Comparison of ENCODE assay signal across 1 cellular context in the genomic region with DNA sequence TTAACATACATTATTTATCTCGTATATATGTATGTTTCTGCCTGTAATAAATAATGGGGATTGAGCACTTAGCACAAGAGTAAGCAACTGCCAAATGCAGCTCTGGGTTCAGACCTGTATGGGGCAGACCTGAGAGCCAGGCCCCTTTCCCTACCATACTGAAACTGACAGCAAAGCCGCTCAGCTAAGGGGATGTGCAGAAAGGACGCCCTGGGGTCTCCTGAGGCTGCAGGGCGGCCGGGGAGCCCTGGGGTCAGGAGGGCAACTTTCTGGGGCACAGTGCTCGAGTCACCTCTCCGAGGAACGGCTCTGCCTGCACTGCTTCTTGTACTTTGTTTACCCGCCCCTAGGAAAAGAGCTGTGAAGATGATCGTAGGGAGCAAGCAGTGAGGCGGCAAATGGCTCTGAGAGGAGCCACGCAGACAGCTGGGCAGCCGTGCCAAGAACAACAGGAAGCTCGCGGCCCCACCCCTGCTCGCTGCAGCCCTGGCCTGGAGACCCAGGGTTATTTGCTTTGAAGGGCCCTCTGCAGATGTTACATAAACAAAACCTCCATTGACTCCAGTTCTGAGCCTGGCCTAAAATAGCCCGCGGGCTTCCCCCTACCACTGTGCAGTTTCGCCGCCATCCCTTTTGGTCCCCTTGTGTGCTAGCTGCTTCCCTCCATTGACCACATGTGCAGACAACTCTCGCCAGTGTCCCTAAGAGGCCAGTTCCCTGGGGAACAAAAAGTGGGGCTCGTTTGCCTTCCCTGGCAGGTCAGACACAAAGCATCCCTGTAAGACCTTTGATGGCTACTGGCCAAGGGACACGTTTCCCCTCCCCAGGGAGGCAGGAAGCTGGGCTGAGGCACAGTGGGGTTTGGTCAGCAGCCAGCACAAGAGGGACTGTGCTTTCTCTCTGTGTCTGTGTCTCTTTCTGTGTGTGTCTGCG.
TF ChIP-seq lines count a peak whose summit lies in the region.

No MANE protein-coding gene starts in this region.

TF ChIP-seq in HepG2, 621 proteins besides CTCF, POLR2A, EP300 and RAD21 (continued from another document and continues in another):
- TF ChIP-seq SKI (IDR thresholded peaks at IDR 0.05; ENCODE audit: partially characterized antibody) (no peak), ZBTB38 (CRISPR knock-in tag; IDR thresholded peaks at IDR 0.05) (no peak), ZFP90 (CRISPR knock-in tag; IDR thresholded peaks at IDR 0.05; ENCODE audit: borderline replicate concordance) (no peak), TBX3 (IDR thresholded peaks at IDR 0.05; ENCODE audit: borderline replicate concordance) (no peak), ZNF296 (CRISPR knock-in tag; conservative IDR thresholded peaks at IDR 0.05) (no peak), MTF2 (CRISPR knock-in tag; IDR thresholded peaks at IDR 0.05; ENCODE audit: borderline replicate concordance) (no peak), SMARCC2 (IDR thresholded peaks at IDR 0.05) (no peak), ZFP36 (IDR thresholded peaks at IDR 0.05; ENCODE audit: borderline replicate concordance, low read depth, low read length, partially characterized antibody) (no peak), ZNF225 (CRISPR knock-in tag; IDR thresholded peaks at IDR 0.05) (no peak), GFI1 (CRISPR knock-in tag; IDR thresholded peaks at IDR 0.05; ENCODE audit: borderline replicate concordance) (no peak), FOXJ3 (CRISPR knock-in tag; IDR thresholded peaks at IDR 0.05; ENCODE audit: borderline replicate concordance) (no peak), RBM22 (optimal IDR thresholded peaks at IDR 0.05; ENCODE audit: low read length) (no peak), SRSF1 (optimal IDR thresholded peaks at IDR 0.05; ENCODE audit: low read depth, low read length) (no peak), ZNF431 (CRISPR knock-in tag; IDR thresholded peaks at IDR 0.05; ENCODE audit: borderline replicate concordance, low read depth) (no peak), ZNF12 (CRISPR knock-in tag; IDR thresholded peaks at IDR 0.05) (no peak), ERF (CRISPR knock-in tag; IDR thresholded peaks at IDR 0.05) (peak; percentile 54; the same call in 1 of the 2 replicates), ZKSCAN5 (CRISPR knock-in tag; IDR thresholded peaks at IDR 0.05) (no peak), POGZ (CRISPR knock-in tag; IDR thresholded peaks at IDR 0.05) (peak; percentile 32; the same call in 1 of the 2 replicates), ZFP36L1 (CRISPR knock-in tag; IDR thresholded peaks at IDR 0.05) (no peak), HHEX (CRISPR knock-in tag; IDR thresholded peaks at IDR 0.05) (no peak), GABPB1 (CRISPR knock-in tag; IDR thresholded peaks at IDR 0.05) (peak; percentile 73), ZNF562 (CRISPR knock-in tag; IDR thresholded peaks at IDR 0.05; ENCODE audit: borderline replicate concordance) (no peak), PLRG1 (conservative IDR thresholded peaks at IDR 0.05) (no peak), POLR2AphosphoS5 (IDR thresholded peaks at IDR 0.05; ENCODE audit: low read depth, low read length) (no peak), ONECUT2 (CRISPR knock-in tag; IDR thresholded peaks at IDR 0.05) (no peak), MIER2 (CRISPR knock-in tag; IDR thresholded peaks at IDR 0.05) (no peak), U2AF2 (IDR thresholded peaks at IDR 0.05; ENCODE audit: low read depth, low read length) (no peak)
- TF ChIP-seq, protein P1, sequence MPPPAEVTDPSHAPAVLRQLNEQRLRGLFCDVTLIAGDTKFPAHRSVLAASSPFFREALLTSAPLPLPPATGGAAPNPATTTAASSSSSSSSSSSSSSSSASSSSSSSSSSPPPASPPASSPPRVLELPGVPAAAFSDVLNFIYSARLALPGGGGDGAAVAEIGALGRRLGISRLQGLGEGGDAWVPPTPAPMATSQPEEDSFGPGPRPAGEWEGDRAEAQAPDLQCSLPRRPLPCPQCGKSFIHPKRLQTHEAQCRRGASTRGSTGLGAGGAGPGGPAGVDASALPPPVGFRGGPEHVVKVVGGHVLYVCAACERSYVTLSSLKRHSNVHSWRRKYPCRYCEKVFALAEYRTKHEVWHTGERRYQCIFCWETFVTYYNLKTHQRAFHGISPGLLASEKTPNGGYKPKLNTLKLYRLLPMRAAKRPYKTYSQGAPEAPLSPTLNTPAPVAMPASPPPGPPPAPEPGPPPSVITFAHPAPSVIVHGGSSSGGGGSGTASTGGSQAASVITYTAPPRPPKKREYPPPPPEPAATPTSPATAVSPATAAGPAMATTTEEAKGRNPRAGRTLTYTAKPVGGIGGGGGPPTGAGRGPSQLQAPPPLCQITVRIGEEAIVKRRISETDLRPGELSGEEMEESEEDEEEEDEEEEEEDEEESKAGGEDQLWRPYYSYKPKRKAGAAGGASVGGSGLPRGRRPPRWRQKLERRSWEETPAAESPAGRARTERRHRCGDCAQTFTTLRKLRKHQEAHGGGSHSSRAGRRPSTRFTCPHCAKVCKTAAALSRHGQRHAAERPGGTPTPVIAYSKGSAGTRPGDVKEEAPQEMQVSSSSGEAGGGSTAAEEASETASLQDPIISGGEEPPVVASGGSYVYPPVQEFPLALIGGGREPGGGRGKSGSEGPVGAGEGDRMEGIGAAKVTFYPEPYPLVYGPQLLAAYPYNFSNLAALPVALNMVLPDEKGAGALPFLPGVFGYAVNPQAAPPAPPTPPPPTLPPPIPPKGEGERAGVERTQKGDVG (CRISPR knock-in tag; IDR thresholded peaks at IDR 0.05; ENCODE audit: borderline replicate concordance), result no peak
- TF ChIP-seq, protein P2, sequence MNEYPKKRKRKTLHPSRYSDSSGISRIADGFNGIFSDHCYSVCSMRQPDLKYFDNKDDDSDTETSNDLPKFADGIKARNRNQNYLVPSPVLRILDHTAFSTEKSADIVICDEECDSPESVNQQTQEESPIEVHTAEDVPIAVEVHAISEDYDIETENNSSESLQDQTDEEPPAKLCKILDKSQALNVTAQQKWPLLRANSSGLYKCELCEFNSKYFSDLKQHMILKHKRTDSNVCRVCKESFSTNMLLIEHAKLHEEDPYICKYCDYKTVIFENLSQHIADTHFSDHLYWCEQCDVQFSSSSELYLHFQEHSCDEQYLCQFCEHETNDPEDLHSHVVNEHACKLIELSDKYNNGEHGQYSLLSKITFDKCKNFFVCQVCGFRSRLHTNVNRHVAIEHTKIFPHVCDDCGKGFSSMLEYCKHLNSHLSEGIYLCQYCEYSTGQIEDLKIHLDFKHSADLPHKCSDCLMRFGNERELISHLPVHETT (CRISPR knock-in tag; conservative IDR thresholded peaks at IDR 0.05), result no peak
- TF ChIP-seq, protein P3, sequence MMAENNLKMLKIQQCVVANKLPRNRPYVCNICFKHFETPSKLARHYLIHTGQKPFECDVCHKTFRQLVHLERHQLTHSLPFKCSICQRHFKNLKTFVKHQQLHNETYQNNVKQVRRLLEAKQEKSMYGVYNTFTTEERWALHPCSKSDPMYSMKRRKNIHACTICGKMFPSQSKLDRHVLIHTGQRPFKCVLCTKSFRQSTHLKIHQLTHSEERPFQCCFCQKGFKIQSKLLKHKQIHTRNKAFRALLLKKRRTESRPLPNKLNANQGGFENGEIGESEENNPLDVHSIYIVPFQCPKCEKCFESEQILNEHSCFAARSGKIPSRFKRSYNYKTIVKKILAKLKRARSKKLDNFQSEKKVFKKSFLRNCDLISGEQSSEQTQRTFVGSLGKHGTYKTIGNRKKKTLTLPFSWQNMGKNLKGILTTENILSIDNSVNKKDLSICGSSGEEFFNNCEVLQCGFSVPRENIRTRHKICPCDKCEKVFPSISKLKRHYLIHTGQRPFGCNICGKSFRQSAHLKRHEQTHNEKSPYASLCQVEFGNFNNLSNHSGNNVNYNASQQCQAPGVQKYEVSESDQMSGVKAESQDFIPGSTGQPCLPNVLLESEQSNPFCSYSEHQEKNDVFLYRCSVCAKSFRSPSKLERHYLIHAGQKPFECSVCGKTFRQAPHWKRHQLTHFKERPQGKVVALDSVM (CRISPR knock-in tag; IDR thresholded peaks at IDR 0.05), result no peak
- TF ChIP-seq, protein P4, sequence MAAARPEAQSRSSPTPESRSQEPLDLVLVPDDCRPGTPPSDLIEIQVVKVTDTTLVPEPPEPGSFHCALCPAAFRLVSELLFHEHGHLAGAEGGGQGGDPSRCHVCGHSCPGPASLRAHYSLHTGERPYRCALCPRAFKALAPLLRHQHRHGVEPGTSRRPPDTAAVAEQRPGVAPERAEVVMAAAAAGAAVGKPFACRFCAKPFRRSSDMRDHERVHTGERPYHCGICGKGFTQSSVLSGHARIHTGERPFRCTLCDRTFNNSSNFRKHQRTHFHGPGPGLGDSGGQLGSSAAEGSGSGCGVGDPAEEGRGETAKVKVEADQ (CRISPR knock-in tag; IDR thresholded peaks at IDR 0.05; ENCODE audit: borderline replicate concordance), result no peak
- TF ChIP-seq, protein P5, sequence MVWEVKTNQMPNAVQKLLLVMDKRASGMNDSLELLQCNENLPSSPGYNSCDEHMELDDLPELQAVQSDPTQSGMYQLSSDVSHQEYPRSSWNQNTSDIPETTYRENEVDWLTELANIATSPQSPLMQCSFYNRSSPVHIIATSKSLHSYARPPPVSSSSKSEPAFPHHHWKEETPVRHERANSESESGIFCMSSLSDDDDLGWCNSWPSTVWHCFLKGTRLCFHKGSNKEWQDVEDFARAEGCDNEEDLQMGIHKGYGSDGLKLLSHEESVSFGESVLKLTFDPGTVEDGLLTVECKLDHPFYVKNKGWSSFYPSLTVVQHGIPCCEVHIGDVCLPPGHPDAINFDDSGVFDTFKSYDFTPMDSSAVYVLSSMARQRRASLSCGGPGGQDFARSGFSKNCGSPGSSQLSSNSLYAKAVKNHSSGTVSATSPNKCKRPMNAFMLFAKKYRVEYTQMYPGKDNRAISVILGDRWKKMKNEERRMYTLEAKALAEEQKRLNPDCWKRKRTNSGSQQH (CRISPR knock-in tag; IDR thresholded peaks at IDR 0.05; ENCODE audit: low read depth), result no peak
- TF ChIP-seq, protein P6, sequence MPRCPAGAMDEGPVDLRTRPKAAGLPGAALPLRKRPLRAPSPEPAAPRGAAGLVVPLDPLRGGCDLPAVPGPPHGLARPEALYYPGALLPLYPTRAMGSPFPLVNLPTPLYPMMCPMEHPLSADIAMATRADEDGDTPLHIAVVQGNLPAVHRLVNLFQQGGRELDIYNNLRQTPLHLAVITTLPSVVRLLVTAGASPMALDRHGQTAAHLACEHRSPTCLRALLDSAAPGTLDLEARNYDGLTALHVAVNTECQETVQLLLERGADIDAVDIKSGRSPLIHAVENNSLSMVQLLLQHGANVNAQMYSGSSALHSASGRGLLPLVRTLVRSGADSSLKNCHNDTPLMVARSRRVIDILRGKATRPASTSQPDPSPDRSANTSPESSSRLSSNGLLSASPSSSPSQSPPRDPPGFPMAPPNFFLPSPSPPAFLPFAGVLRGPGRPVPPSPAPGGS (CRISPR knock-in tag; IDR thresholded peaks at IDR 0.05), result peak; percentile 41; the same call in 1 of the 2 replicates
- TF ChIP-seq, protein P7, sequence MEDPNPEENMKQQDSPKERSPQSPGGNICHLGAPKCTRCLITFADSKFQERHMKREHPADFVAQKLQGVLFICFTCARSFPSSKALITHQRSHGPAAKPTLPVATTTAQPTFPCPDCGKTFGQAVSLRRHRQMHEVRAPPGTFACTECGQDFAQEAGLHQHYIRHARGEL (CRISPR knock-in tag; IDR thresholded peaks at IDR 0.05), result no peak
- TF ChIP-seq, protein P8, sequence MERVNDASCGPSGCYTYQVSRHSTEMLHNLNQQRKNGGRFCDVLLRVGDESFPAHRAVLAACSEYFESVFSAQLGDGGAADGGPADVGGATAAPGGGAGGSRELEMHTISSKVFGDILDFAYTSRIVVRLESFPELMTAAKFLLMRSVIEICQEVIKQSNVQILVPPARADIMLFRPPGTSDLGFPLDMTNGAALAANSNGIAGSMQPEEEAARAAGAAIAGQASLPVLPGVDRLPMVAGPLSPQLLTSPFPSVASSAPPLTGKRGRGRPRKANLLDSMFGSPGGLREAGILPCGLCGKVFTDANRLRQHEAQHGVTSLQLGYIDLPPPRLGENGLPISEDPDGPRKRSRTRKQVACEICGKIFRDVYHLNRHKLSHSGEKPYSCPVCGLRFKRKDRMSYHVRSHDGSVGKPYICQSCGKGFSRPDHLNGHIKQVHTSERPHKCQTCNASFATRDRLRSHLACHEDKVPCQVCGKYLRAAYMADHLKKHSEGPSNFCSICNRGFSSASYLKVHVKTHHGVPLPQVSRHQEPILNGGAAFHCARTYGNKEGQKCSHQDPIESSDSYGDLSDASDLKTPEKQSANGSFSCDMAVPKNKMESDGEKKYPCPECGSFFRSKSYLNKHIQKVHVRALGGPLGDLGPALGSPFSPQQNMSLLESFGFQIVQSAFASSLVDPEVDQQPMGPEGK (CRISPR knock-in tag; IDR thresholded peaks at IDR 0.05), result peak; percentile 10; the same call in 1 of the 2 replicates
- TF ChIP-seq, protein P9, sequence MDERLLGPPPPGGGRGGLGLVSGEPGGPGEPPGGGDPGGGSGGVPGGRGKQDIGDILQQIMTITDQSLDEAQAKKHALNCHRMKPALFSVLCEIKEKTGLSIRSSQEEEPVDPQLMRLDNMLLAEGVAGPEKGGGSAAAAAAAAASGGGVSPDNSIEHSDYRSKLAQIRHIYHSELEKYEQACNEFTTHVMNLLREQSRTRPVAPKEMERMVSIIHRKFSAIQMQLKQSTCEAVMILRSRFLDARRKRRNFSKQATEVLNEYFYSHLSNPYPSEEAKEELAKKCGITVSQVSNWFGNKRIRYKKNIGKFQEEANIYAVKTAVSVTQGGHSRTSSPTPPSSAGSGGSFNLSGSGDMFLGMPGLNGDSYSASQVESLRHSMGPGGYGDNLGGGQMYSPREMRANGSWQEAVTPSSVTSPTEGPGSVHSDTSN (CRISPR knock-in tag; IDR thresholded peaks at IDR 0.05), result no peak
- TF ChIP-seq, protein P10, sequence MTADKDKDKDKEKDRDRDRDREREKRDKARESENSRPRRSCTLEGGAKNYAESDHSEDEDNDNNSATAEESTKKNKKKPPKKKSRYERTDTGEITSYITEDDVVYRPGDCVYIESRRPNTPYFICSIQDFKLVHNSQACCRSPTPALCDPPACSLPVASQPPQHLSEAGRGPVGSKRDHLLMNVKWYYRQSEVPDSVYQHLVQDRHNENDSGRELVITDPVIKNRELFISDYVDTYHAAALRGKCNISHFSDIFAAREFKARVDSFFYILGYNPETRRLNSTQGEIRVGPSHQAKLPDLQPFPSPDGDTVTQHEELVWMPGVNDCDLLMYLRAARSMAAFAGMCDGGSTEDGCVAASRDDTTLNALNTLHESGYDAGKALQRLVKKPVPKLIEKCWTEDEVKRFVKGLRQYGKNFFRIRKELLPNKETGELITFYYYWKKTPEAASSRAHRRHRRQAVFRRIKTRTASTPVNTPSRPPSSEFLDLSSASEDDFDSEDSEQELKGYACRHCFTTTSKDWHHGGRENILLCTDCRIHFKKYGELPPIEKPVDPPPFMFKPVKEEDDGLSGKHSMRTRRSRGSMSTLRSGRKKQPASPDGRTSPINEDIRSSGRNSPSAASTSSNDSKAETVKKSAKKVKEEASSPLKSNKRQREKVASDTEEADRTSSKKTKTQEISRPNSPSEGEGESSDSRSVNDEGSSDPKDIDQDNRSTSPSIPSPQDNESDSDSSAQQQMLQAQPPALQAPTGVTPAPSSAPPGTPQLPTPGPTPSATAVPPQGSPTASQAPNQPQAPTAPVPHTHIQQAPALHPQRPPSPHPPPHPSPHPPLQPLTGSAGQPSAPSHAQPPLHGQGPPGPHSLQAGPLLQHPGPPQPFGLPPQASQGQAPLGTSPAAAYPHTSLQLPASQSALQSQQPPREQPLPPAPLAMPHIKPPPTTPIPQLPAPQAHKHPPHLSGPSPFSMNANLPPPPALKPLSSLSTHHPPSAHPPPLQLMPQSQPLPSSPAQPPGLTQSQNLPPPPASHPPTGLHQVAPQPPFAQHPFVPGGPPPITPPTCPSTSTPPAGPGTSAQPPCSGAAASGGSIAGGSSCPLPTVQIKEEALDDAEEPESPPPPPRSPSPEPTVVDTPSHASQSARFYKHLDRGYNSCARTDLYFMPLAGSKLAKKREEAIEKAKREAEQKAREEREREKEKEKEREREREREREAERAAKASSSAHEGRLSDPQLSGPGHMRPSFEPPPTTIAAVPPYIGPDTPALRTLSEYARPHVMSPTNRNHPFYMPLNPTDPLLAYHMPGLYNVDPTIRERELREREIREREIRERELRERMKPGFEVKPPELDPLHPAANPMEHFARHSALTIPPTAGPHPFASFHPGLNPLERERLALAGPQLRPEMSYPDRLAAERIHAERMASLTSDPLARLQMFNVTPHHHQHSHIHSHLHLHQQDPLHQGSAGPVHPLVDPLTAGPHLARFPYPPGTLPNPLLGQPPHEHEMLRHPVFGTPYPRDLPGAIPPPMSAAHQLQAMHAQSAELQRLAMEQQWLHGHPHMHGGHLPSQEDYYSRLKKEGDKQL (CRISPR knock-in tag; IDR thresholded peaks at IDR 0.05; ENCODE audit: low read depth), result no peak
